28 cellular contexts compared by ENCODE assay signal in genomic region chr2:121085801-121086200, GRCh38.
DNase-seq lines count a peak whose midpoint lies in the region; ATAC-seq and TF ChIP-seq lines count a peak whose summit lies in the region.
"Had no signal": no experiment of that assay in that cellular context is flagged by ENCODE, and none has a peak within 500 bp of the region (broad histone marks: within the 10 kb centered on the region; RNA-seq: fewer than 3 reads in every experiment).

No MANE protein-coding gene starts in this region.

- TF ChIP-seq POLR2A in sigmoid colon (IDR thresholded peaks at IDR 0.05), result no peak

- no peak overlapping the region for H3K9ac ChIP-seq in MM.1S (ENCODE audit: low read length)

- DNase-seq in NCI-H1417 (lab: John Stamatoyannopoulos, UW) (peak in 2 of 3 experiments; percentile 60 to 66), NCI-H1417 treated with DMSO at 0.1 percent for 48 hours (lab: John Stamatoyannopoulos, UW) (no peak), BE2C (peak; percentile 35), MM.1S (peak; percentile 0), T-helper 17 cell (no peak), sigmoid colon (no peak)
- DNase-seq: activated CD4-positive, alpha-beta T cell treated with anti-CD3 and anti-CD28 coated beads for 36 hours; activated CD8-positive, alpha-beta T cell treated with anti-CD3 and anti-CD28 coated beads, Interleukin-2, amount 10 ng/mL, durations not matched to agents 7 days and 5 days; activated effector memory CD4-positive, alpha-beta T cell treated with Interleukin-2 at 50 U/mL for 16 hours; activated naive CD8-positive, alpha-beta T cell treated with anti-CD3 and anti-CD28 coated beads, Interleukin-2, amount 10 ng/mL, durations not matched to agents 7 days and 5 days; activated T-cell treated with anti-CD3 and anti-CD28 coated beads for 4 hours; caudate nucleus; CD8-positive, alpha-beta memory T cell; cortex of kidney; foreskin keratinocyte; lower lobe of right lung; NCI-H187 treated with DMSO at 0.1 percent for 48 hours; nephron progenitor cell; retina; stimulated activated CD4-positive, alpha-beta T cell treated with anti-CD3 and anti-CD28 coated beads, Interleukin-2, amount 100 ng/mL, for 24 hours; trophoblast cell had no signal

- H3K9me2 ChIP-seq in MM.1S (replicated peaks; ENCODE audit: insufficient read depth, low read length), result no peaks in the 10 kb centered on the region

- no peaks in the 10 kb centered on the region for H3K79me2 ChIP-seq in MM.1S (ENCODE audit: low read length)

- H3K36me3 ChIP-seq in BE2C, result no peaks in the 10 kb centered on the region
- no peaks in the 10 kb centered on the region for H3K36me3 ChIP-seq in MM.1S (replicated peaks; ENCODE audit: insufficient read depth, low read length)
- no peaks in the 10 kb centered on the region for H3K36me3 ChIP-seq in sigmoid colon
- H3K36me3 ChIP-seq: esophagus muscularis mucosa, lower lobe of right lung, ovary had no signal

- 0 out of 2 replicates have a peak, but pooled peaks cover 2% of the 10 kb centered on the region for H3K4me1 ChIP-seq in BE2C
- H3K4me1 ChIP-seq in MM.1S (ENCODE audit: low read length), result no peaks in the 10 kb centered on the region
- peaks cover 0 to 6% (median 0%) of the 10 kb centered on the region in 4 donors for H3K4me1 ChIP-seq in sigmoid colon
- H3K4me1 ChIP-seq: A549, foreskin keratinocyte, lower lobe of right lung had no signal

- no peak for TF ChIP-seq EP300 in sigmoid colon (IDR thresholded peaks at IDR 0.05)

- H3K4me3 Mint-ChIP-seq in T-helper 17 cell, result no peak overlapping the region
- H3K4me3 Mint-ChIP-seq: activated CD4-positive, alpha-beta T cell treated with anti-CD3 and anti-CD28 coated beads for 36 hours; activated CD8-positive, alpha-beta T cell treated with anti-CD3 and anti-CD28 coated beads, Interleukin-2, amount 10 ng/mL, durations not matched to agents 7 days and 5 days; activated naive CD8-positive, alpha-beta T cell treated with anti-CD3 and anti-CD28 coated beads, Interleukin-2, amount 10 ng/mL, durations not matched to agents 7 days and 5 days; CD8-positive, alpha-beta memory T cell; nephron progenitor cell; T-helper 1 cell treated with Interleukin-12 subunit alpha and Interleukin-12 subunit beta and Interleukin-4 antibody, amounts not matched to agents 30 μg/mL and 1 μg/mL, for 36 hours had no signal

- no peaks in the 10 kb centered on the region for H3K4me1 Mint-ChIP-seq in T-helper 17 cell
- H3K4me1 Mint-ChIP-seq: activated CD4-positive, alpha-beta T cell treated with anti-CD3 and anti-CD28 coated beads for 36 hours; activated naive CD8-positive, alpha-beta T cell treated with anti-CD3 and anti-CD28 coated beads, Interleukin-2, amount 10 ng/mL, durations not matched to agents 7 days and 5 days; CD8-positive, alpha-beta memory T cell had no signal

- H3K36me3 Mint-ChIP-seq in T-helper 17 cell (ENCODE audit: low read depth), result no peaks in the 10 kb centered on the region
- H3K36me3 Mint-ChIP-seq: activated naive CD8-positive, alpha-beta T cell treated with anti-CD3 and anti-CD28 coated beads, Interleukin-2, amount 10 ng/mL, durations not matched to agents 7 days and 5 days; CD8-positive, alpha-beta memory T cell had no signal

- ATAC-seq in T-helper 17 cell (no peak), HG02610 (IDR thresholded peaks at IDR 0.05; ENCODE audit: unreplicated experiment) (no peak), GM19328 (IDR thresholded peaks at IDR 0.05; ENCODE audit: unreplicated experiment) (no peak)
- ATAC-seq: activated CD4-positive, alpha-beta T cell treated with anti-CD3 and anti-CD28 coated beads for 36 hours; foreskin keratinocyte; HCT116; lower lobe of right lung had no signal

- H3K27ac Mint-ChIP-seq in T-helper 17 cell, result peak overlapping the region; percentile 45
- H3K27ac Mint-ChIP-seq: activated CD4-positive, alpha-beta T cell treated with anti-CD3 and anti-CD28 coated beads for 36 hours; activated CD8-positive, alpha-beta T cell treated with anti-CD3 and anti-CD28 coated beads, Interleukin-2, amount 10 ng/mL, durations not matched to agents 7 days and 5 days; activated naive CD8-positive, alpha-beta T cell treated with anti-CD3 and anti-CD28 coated beads, Interleukin-2, amount 10 ng/mL, durations not matched to agents 7 days and 5 days; CD8-positive, alpha-beta memory T cell; nephron progenitor cell; T-helper 1 cell treated with Interleukin-12 subunit alpha and Interleukin-12 subunit beta and Interleukin-4 antibody, amounts not matched to agents 30 μg/mL and 1 μg/mL, for 36 hours had no signal

- intact Hi-C loops in sigmoid colon (cut with DNase I), result no loop called here

- H3K27ac ChIP-seq in MM.1S (ENCODE audit: low read length) (no peak overlapping the region), sigmoid colon (no peak overlapping the region)
- H3K27ac ChIP-seq: A549, esophagus muscularis mucosa, foreskin keratinocyte, lower lobe of right lung, ovary had no signal

- H3K4me3 ChIP-seq in BE2C (ENCODE audit: low read depth, low read length) (no peak overlapping the region), MM.1S (ENCODE audit: low read length) (no peak overlapping the region), sigmoid colon (no peak overlapping the region)
- H3K4me3 ChIP-seq: A549, esophagus muscularis mucosa, lower lobe of right lung, ovary had no signal

- no peak overlapping the region for H3K4me2 ChIP-seq in MM.1S (ENCODE audit: low read depth, low read length)
- H3K4me2 ChIP-seq: A549 had no signal

- WGBS in sigmoid colon, 2 donors, result 38 to 57% methylated on average over 5 of the region's 5 CpGs

- no peaks in the 10 kb centered on the region for H3K9me3 ChIP-seq in BE2C
- no peaks in the 10 kb centered on the region for H3K9me3 ChIP-seq in MM.1S (replicated peaks; ENCODE audit: insufficient read depth, low read length)
- H3K9me3 ChIP-seq in T-helper 17 cell (ENCODE audit: control insufficient read depth, low read length, poor library complexity, severe bottlenecking), result no peaks in the 10 kb centered on the region
- H3K9me3 ChIP-seq in sigmoid colon, result no peaks in the 10 kb centered on the region
- H3K9me3 ChIP-seq: A549, esophagus muscularis mucosa, lower lobe of right lung, ovary had no signal

- H4K20me1 ChIP-seq in MM.1S (ENCODE audit: insufficient read depth, low read length), result no peaks in the 10 kb centered on the region

- peaks cover 30% of the 10 kb centered on the region for H3K27me3 Mint-ChIP-seq in T-helper 17 cell
- H3K27me3 Mint-ChIP-seq: activated naive CD8-positive, alpha-beta T cell treated with anti-CD3 and anti-CD28 coated beads, Interleukin-2, amount 10 ng/mL, durations not matched to agents 7 days and 5 days had no signal

- H3F3A ChIP-seq in MM.1S (ENCODE audit: insufficient read depth, low read length), result no peaks in the 10 kb centered on the region

- TF ChIP-seq CTCF in BE2C (IDR thresholded peaks at IDR 0.05; ENCODE audit: low read depth, low read length) (no peak), MM.1S (IDR thresholded peaks at IDR 0.05; ENCODE audit: low read length) (no peak), sigmoid colon (IDR thresholded peaks at IDR 0.05) (no peak)

- no peaks in the 10 kb centered on the region for H3K27me3 ChIP-seq in BE2C
- H3K27me3 ChIP-seq in MM.1S (replicated peaks; ENCODE audit: insufficient read depth, low read length), result 0 out of 2 replicates have a peak, but pooled peaks cover 4% of the 10 kb centered on the region
- H3K27me3 ChIP-seq in sigmoid colon, result peaks cover 0 to 2% (median 0%) of the 10 kb centered on the region in 3 donors
- H3K27me3 ChIP-seq: ovary had no signal

- no peak overlapping the region for H2AFZ ChIP-seq in MM.1S (ENCODE audit: low read length)

Comparison
In these comparisons a context has a peak if more than half of its experiments do, and no peak if none do; other contexts are left out.
1. DNase-seq: peak in NCI-H1417 (2 of 3), BE2C (single experiment) and MM.1S (single experiment); none in NCI-H1417 treated with DMSO at 0.1 percent for 48 hours (single experiment), T-helper 17 cell (0 of 3) and sigmoid colon (single experiment).